Comparison of ENCODE assay signal across 12 cellular contexts in genomic region chr9:93505518-93506123, GRCh38. TPM values are rescaled to one million over a fixed set of nuclear protein-coding genes. Genes with fewer than 3 reads are reported as not detected.
DNase-seq lines count a peak whose midpoint lies in the region; ATAC-seq and TF ChIP-seq lines count a peak whose summit lies in the region.
"Had no signal": no experiment of that assay in that cellular context is flagged by ENCODE, and none has a peak within 500 bp of the region (broad histone marks: within the 10 kb centered on the region; RNA-seq: fewer than 3 reads in every experiment).

No MANE protein-coding gene starts in this region.

- H3K4me3 Mint-ChIP-seq in IgD-negative memory B cell, result peak overlapping the region in 2 of 4 donors; percentile 57 to 58

- H3K9ac ChIP-seq in skeletal muscle tissue (ENCODE audit: low read depth in 1 of 3, low read length in 3 of 3), result no peak overlapping the region

- TF ChIP-seq CTCF in fibroblast of villous mesenchyme (IDR thresholded peaks at IDR 0.05; ENCODE audit: insufficient read depth, low read depth, low read length), result no peak

- H3K36me3 ChIP-seq in skeletal muscle tissue (ENCODE audit: control insufficient read depth in 3 of 3, insufficient read depth in 3 of 3, low read length in 3 of 3), result peaks cover 0 to 4% (median 4%) of the 10 kb centered on the region in 3 donors

- H3K4me3 ChIP-seq in fibroblast of villous mesenchyme (ENCODE audit: low read depth, low read length), result no peak overlapping the region
- no peak overlapping the region for H3K4me3 ChIP-seq in skeletal muscle tissue (ENCODE audit: low read length in 3 of 3)
- H3K4me3 ChIP-seq: body of pancreas had no signal

- peak; percentile 51 for DNase-seq in OCI-M1 (lab: John Stamatoyannopoulos, UW)
- DNase-seq in fibroblast of villous mesenchyme (ENCODE audit: low read depth), result peak; percentile 29
- no peak for DNase-seq in iPS-NIHi11 (ENCODE audit: low spot score)
- no peak for DNase-seq in glomerular visceral epithelial cell (ENCODE audit: extremely low spot score)
- DNase-seq: body of pancreas, Calu3, hippocampal formation, midbrain, NCI-H2227 treated with DMSO at 0.1 percent for 48 hours had no signal

- H3K9me3 Mint-ChIP-seq in IgD-negative memory B cell, result no peaks in the 10 kb centered on the region

- H3K36me3 Mint-ChIP-seq in IgD-negative memory B cell, result peaks cover 7% of the 10 kb centered on the region

- no peaks in the 10 kb centered on the region for H3K9me3 ChIP-seq in skeletal muscle tissue (ENCODE audit: control insufficient read depth in 3 of 3, low read length in 3 of 3)
- H3K9me3 ChIP-seq: body of pancreas had no signal

- peak overlapping the region; percentile 15 for H3K27ac ChIP-seq in skeletal muscle tissue (ENCODE audit: low read depth, low read length)

- no peaks in the 10 kb centered on the region for H3K27me3 Mint-ChIP-seq in IgD-negative memory B cell

- H3K27me3 ChIP-seq in skeletal muscle tissue (ENCODE audit: control insufficient read depth in 3 of 3, insufficient read depth in 3 of 3, low read length in 3 of 3), result no peaks in the 10 kb centered on the region
- H3K27me3 ChIP-seq: body of pancreas had no signal

- no peak for ATAC-seq in GM19395 (IDR thresholded peaks at IDR 0.05; ENCODE audit: unreplicated experiment)
- ATAC-seq: body of pancreas had no signal

- peaks cover 5 to 36% (median 29%) of the 10 kb centered on the region in 3 donors for H3K4me1 ChIP-seq in skeletal muscle tissue (ENCODE audit: control insufficient read depth in 3 of 3, insufficient read depth in 3 of 3, low read length in 3 of 3)

- peaks cover 32 to 54% (median 36%) of the 10 kb centered on the region in 3 donors for H3K4me1 Mint-ChIP-seq in IgD-negative memory B cell

- H3K27ac Mint-ChIP-seq in IgD-negative memory B cell, result peak overlapping the region in 2 of 3 donors; percentile 15 to 89

RNA-seq across cellular contexts. Expression of gene FAM120AOS, which starts 52.2 kb away (rescaled TPM):
- polyA plus RNA-seq in IgD-negative memory B cell, result 62.9 TPM
- 42.5 and 43.6 TPM in 2 replicates for total RNA-seq in fibroblast of villous mesenchyme
- total RNA-seq in skeletal muscle tissue, result 24.5 TPM

RNA-seq across cellular contexts. Expression of gene FAM120A, which starts 54.1 kb away (rescaled TPM):
- 14.5 TPM for polyA plus RNA-seq in IgD-negative memory B cell
- 116 and 185 TPM in 2 replicates for total RNA-seq in fibroblast of villous mesenchyme
- total RNA-seq in skeletal muscle tissue, result 111 TPM

Comparison
In these comparisons a context has a peak if more than half of its experiments do, and no peak if none do; other contexts are left out.
1. DNase-seq: peak in OCI-M1 (single experiment) and fibroblast of villous mesenchyme (single experiment); none in iPS-NIHi11 (single experiment) and glomerular visceral epithelial cell (single experiment).